In the genomic region with DNA sequence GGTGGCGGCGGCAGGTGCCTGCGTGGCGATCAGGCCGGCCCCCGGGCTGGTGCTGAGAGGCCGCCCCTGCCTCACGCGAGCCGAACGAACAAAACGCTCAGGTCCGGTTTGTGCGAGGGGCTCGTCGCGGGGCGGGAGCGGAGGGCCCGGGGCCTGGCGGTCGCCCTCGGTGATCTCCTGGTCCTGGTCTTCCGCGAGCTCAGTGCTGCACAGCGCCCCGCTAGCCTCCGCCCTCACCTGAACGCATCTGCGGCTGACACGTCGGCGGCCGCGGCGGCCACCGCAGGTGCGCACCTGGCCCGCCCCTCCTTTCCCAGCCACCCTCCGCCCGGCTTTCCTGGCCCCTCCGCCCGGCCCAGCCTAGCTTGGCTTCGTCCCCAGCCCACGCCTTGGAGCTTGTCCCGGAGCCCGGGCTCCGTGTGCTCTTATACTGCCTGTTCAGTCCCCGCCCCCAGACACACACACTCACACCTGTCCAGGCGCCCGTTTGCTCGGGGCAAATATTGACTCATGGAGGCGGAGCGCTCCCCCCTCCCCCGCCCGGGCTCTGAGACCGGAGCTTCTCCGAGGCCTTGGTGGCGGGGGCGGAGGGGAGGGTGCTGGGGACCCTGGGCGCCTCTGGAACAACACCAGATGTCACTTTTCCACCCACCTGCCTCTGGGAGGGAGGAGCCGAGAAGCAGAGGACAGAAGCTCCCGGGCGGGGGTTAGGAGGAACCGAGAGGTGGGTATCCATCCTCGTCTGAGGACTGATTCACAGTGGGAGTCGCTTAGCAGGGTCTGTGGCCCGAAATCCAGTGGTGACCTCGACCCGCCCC, we compare ENCODE assay signal across 9 cellular contexts. TPM values are rescaled to one million over a fixed set of nuclear protein-coding genes. Genes with fewer than 3 reads are reported as not detected.
DNase-seq lines count a peak whose midpoint lies in the region; ATAC-seq lines count a peak whose summit lies in the region.
"Had no signal": no experiment of that assay in that cellular context is flagged by ENCODE, and none has a peak within 500 bp of the region (broad histone marks: within the 10 kb centered on the region; RNA-seq: fewer than 3 reads in every experiment).

No MANE protein-coding gene starts in this region.

- H3K79me1 ChIP-seq in mesendoderm (ENCODE audit: low read length), result no peaks in the 10 kb centered on the region

- no peak overlapping the region for H2BK5ac ChIP-seq in mesendoderm (ENCODE audit: low read length)

- H4K5ac ChIP-seq in mesendoderm (ENCODE audit: low read length), result no peak overlapping the region

- H3K27ac ChIP-seq in mesendoderm (ENCODE audit: low read depth, low read length), result peak overlapping the region; percentile 87
- H3K27ac ChIP-seq: neutrophil had no signal

- H3K4ac ChIP-seq in mesendoderm (ENCODE audit: low read depth, low read length), result no peak overlapping the region

- H4K8ac ChIP-seq in mesendoderm (ENCODE audit: low read depth, low read length), result no peak overlapping the region

- H3K4me1 ChIP-seq in mesendoderm (ENCODE audit: control insufficient read depth, low read depth, low read length), result peaks cover 31% of the 10 kb centered on the region

- peak overlapping the region; percentile 34 for H3K18ac ChIP-seq in mesendoderm (ENCODE audit: low read length)

- no peak overlapping the region for H3K4me3 ChIP-seq in mesendoderm (ENCODE audit: low read length)

- no peaks in the 10 kb centered on the region for H3K36me3 ChIP-seq in mesendoderm (ENCODE audit: control insufficient read depth, insufficient read depth, low read length)
- H3K36me3 ChIP-seq: neutrophil had no signal

- H3K23ac ChIP-seq in mesendoderm (ENCODE audit: low read length), result no peak overlapping the region

- no peaks in the 10 kb centered on the region for H3K79me2 ChIP-seq in mesendoderm (ENCODE audit: control insufficient read depth, insufficient read depth, low read length)

- H3K9ac ChIP-seq in mesendoderm (ENCODE audit: low read length), result peak overlapping the region; percentile 36

- H3K56ac ChIP-seq in mesendoderm (ENCODE audit: low read length), result peak overlapping the region; percentile 71

- ATAC-seq in GM19023 (IDR thresholded peaks at IDR 0.05; ENCODE audit: unreplicated experiment), result no peak
- ATAC-seq in HG02642 (IDR thresholded peaks at IDR 0.05; ENCODE audit: poor library complexity, unreplicated experiment), result no peak
- no peak for ATAC-seq in HG03280 (IDR thresholded peaks at IDR 0.05; ENCODE audit: unreplicated experiment)

- WGBS in mesendoderm (ENCODE audit: extremely low coverage, insufficient coverage, low lambda C conversion rate), result no CpG with 5 or more reads among the region's 70 CpGs

- peak overlapping the region; percentile 21 for H2BK120ac ChIP-seq in mesendoderm (ENCODE audit: low read depth, low read length)

- peak; percentile 98 for DNase-seq in DMS153 (lab: John Stamatoyannopoulos, UW)
- DNase-seq in NCI-H1694 treated with DMSO at 0.1 percent for 48 hours (lab: John Stamatoyannopoulos, UW), result peak; percentile 98
- DNase-seq in activated naive CD4-positive, alpha-beta T cell treated with anti-CD3 and anti-CD28 coated beads, Interleukin-2, amount 50 U/mL, for 16 hours, result peak; percentile 45
- DNase-seq in mesendoderm, result peak; percentile 56
- no peak for DNase-seq in HPDE6-E6E7 (ENCODE audit: extremely low spot score)

- peak overlapping the region; percentile 34 for H3K4me2 ChIP-seq in mesendoderm (ENCODE audit: low read length)

- peaks cover 3% of the 10 kb centered on the region for H3K27me3 ChIP-seq in mesendoderm (ENCODE audit: insufficient read depth, low read length, poor library complexity)

- H2BK15ac ChIP-seq in mesendoderm (replicated peaks; ENCODE audit: low read depth), result no peak overlapping the region

- H2AK5ac ChIP-seq in mesendoderm (ENCODE audit: low read length), result no peak overlapping the region

RNA-seq across cellular contexts. Expression of a gene that starts 8.6 kb away (rescaled TPM):
- 0.10 TPM for polyA plus RNA-seq in mesendoderm (2013, experiment 1 of 2)
- not detected for polyA plus RNA-seq in mesendoderm (2013, experiment 2 of 2)

RNA-seq across cellular contexts. Expression of a gene that starts 16.8 kb away (rescaled TPM):
- 0.13 TPM for polyA plus RNA-seq in mesendoderm (2013, experiment 1 of 2)
- polyA plus RNA-seq in mesendoderm (2013, experiment 2 of 2), result 0.10 TPM

RNA-seq across cellular contexts. Expression of a gene that starts 39.5 kb away (rescaled TPM):
- 0.22 TPM for polyA plus RNA-seq in mesendoderm (2013, experiment 1 of 2)
- polyA plus RNA-seq in mesendoderm (2013, experiment 2 of 2), result 0.18 TPM

RNA-seq across cellular contexts. Expression of a gene that starts 42.3 kb away (rescaled TPM):
- polyA plus RNA-seq in mesendoderm (2013, experiment 1 of 2), result 0.11 TPM
- polyA plus RNA-seq in mesendoderm (2013, experiment 2 of 2), result 0.15 TPM

RNA-seq across cellular contexts. Expression of a gene that starts 58.9 kb away (rescaled TPM):
- 0.01 TPM for polyA plus RNA-seq in mesendoderm (2013, experiment 1 of 2)
- polyA plus RNA-seq in mesendoderm (2013, experiment 2 of 2), result 0.06 TPM
